In the genomic region with DNA sequence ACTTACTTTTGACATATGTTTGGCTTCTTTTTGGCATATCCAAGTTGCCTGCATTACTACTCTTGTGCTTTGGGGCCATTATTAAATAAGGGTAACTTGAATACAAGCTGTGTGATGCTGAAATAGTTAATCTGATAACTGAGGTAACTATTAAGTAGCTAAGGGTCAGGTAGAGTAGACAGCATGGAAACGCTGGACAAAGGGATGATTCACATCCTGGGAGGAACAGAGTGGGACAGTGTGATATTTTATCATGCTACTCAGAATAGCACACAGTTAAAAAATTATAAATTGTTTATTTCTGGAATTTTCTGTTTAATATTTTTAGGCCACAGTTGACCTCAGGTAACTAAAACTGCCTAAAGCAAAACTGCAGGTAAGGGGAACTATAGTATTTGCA, we compare ENCODE assay signal across 19 cellular contexts.
"Had no signal": no experiment of that assay in that cellular context is flagged by ENCODE, and none has a peak within 500 bp of the region (broad histone marks: within the 10 kb centered on the region; RNA-seq: fewer than 3 reads in every experiment).

No MANE protein-coding gene starts in this region.

- H3K9me3 ChIP-seq: gastroesophageal sphincter, neutrophil, tibial nerve, uterus had no signal

- H3K36me3 Mint-ChIP-seq: activated naive CD4-positive, alpha-beta T cell treated with anti-CD3 and anti-CD28 coated beads, Interleukin-2, amount 50 U/mL, for 72 hours; brain; naive thymus-derived CD8-positive, alpha-beta T cell; stimulated activated naive B cell treated with anti-CD40 and anti-IgM and Interleukin-4, amounts not matched to agents 10 μg/mL and 1 μg/mL and 100 μg/mL, for 72 hours had no signal

- DNase-seq: activated CD4-positive, alpha-beta T cell treated with anti-CD3 and anti-CD28 coated beads for 4 hours; activated CD8-positive, alpha-beta T cell treated with anti-CD3 and anti-CD28 coated beads for 36 hours; activated effector memory CD4-positive, alpha-beta T cell treated with Interleukin-2 at 50 U/mL for 16 hours; activated T-cell treated with anti-CD3 and anti-CD28 coated beads, Interleukin-2, amount 50 U/mL, for 4 hours; amniotic stem cell; cerebellar nuclear complex; effector memory CD8-positive, alpha-beta T cell; naive thymus-derived CD8-positive, alpha-beta T cell; stimulated activated CD4-positive, alpha-beta T cell treated with anti-CD3 and anti-CD28 coated beads, Interleukin-4, amount 100 ng/mL, for 1 hour; stimulated activated naive B cell treated with anti-CD40 and anti-IgM and Interleukin-4, amounts not matched to agents 10 μg/mL and 1 μg/mL and 100 μg/mL, for 72 hours; T-helper 17 cell; uterus had no signal

- H3K36me3 ChIP-seq: gastroesophageal sphincter, neutrophil, tibial nerve, uterus had no signal

- H3K9me3 Mint-ChIP-seq: activated CD8-positive, alpha-beta T cell treated with anti-CD3 and anti-CD28 coated beads for 36 hours; activated naive CD4-positive, alpha-beta T cell treated with anti-CD3 and anti-CD28 coated beads, Interleukin-2, amount 50 U/mL, for 72 hours; effector memory CD8-positive, alpha-beta T cell; stimulated activated naive B cell treated with anti-CD40 and anti-IgM and Interleukin-4, amounts not matched to agents 10 μg/mL and 1 μg/mL and 100 μg/mL, for 72 hours had no signal

- H3K4me3 Mint-ChIP-seq: activated CD8-positive, alpha-beta T cell treated with anti-CD3 and anti-CD28 coated beads for 36 hours; activated T-cell treated with anti-CD3 and anti-CD28 coated beads, Interleukin-2, amount 50 U/mL, for 4 hours; brain; effector memory CD8-positive, alpha-beta T cell; naive thymus-derived CD8-positive, alpha-beta T cell; stimulated activated naive B cell treated with anti-CD40 and anti-IgM and Interleukin-4, amounts not matched to agents 10 μg/mL and 1 μg/mL and 100 μg/mL, for 72 hours; T-helper 17 cell had no signal

- ATAC-seq: activated CD8-positive, alpha-beta T cell treated with anti-CD3 and anti-CD28 coated beads for 36 hours; activated naive CD4-positive, alpha-beta T cell treated with anti-CD3 and anti-CD28 coated beads, Interleukin-2, amount 50 U/mL, for 72 hours; activated T-cell treated with anti-CD3 and anti-CD28 coated beads, Interleukin-2, amount 50 U/mL, for 4 hours; effector memory CD8-positive, alpha-beta T cell; gastroesophageal sphincter; left lobe of liver; naive thymus-derived CD8-positive, alpha-beta T cell; stimulated activated naive B cell treated with anti-CD40 and anti-IgM and Interleukin-4, amounts not matched to agents 10 μg/mL and 1 μg/mL and 100 μg/mL, for 72 hours; T-helper 17 cell had no signal

- H3K27me3 Mint-ChIP-seq: activated CD8-positive, alpha-beta T cell treated with anti-CD3 and anti-CD28 coated beads for 36 hours; brain; effector memory CD8-positive, alpha-beta T cell; naive thymus-derived CD8-positive, alpha-beta T cell; stimulated activated naive B cell treated with anti-CD40 and anti-IgM and Interleukin-4, amounts not matched to agents 10 μg/mL and 1 μg/mL and 100 μg/mL, for 72 hours; T-helper 17 cell had no signal

- H3K4me1 Mint-ChIP-seq: naive thymus-derived CD8-positive, alpha-beta T cell; T-helper 17 cell had no signal

- H3K27ac Mint-ChIP-seq: activated CD8-positive, alpha-beta T cell treated with anti-CD3 and anti-CD28 coated beads for 36 hours; activated naive CD4-positive, alpha-beta T cell treated with anti-CD3 and anti-CD28 coated beads, Interleukin-2, amount 50 U/mL, for 72 hours; brain; effector memory CD8-positive, alpha-beta T cell; naive thymus-derived CD8-positive, alpha-beta T cell; stimulated activated naive B cell treated with anti-CD40 and anti-IgM and Interleukin-4, amounts not matched to agents 10 μg/mL and 1 μg/mL and 100 μg/mL, for 72 hours; T-helper 17 cell had no signal

- FAIRE-seq: islet of Langerhans had no signal

- H3K27ac ChIP-seq: gastroesophageal sphincter, neutrophil, tibial nerve, uterus had no signal

- H3K4me1 ChIP-seq: gastroesophageal sphincter, tibial nerve, uterus had no signal

- H3K27me3 ChIP-seq: gastroesophageal sphincter, neutrophil, tibial nerve, uterus had no signal

- H3K4me3 ChIP-seq: gastroesophageal sphincter, tibial nerve, uterus had no signal
